ENCODE assay signal across 1 cellular context in the genomic region with DNA sequence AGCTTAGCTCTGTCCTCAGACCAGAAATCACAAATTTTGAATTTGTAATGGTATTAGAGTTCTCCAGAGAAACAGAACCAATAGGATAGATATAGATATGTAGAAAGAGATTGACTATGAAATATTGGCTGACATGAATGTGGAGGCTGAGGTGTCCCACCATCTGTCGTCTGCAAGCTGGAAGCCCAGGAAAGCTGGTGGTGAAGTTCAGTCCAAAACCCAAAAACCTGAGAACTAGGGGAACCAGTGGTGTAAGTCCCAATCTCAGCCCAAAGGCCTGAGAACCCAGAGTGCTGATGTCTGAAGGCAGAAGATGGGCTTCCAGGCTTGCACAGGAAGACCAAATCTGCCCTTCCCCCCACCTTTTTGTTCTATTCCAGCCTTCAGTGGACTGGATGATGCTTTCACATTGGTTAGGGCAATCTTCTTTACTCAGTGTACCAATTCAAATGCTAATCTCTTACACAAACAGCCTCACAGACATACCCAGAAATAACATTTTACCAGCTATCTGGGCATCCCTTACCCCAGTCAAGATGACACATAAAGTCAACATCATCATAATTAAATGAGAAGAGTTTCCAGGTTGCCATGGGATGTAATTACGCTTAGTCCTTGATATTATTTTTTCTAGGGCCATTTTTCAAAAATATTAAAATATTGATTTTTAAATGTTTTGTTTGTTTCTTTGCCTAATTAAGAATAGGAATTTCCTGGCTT.
TF ChIP-seq lines count a peak whose summit lies in the region.

No MANE protein-coding gene starts in this region.

TF ChIP-seq in WTC11, 78 proteins besides CTCF, POLR2A, EP300 and RAD21 (continued from another document):
- TF ChIP-seq, protein P1, sequence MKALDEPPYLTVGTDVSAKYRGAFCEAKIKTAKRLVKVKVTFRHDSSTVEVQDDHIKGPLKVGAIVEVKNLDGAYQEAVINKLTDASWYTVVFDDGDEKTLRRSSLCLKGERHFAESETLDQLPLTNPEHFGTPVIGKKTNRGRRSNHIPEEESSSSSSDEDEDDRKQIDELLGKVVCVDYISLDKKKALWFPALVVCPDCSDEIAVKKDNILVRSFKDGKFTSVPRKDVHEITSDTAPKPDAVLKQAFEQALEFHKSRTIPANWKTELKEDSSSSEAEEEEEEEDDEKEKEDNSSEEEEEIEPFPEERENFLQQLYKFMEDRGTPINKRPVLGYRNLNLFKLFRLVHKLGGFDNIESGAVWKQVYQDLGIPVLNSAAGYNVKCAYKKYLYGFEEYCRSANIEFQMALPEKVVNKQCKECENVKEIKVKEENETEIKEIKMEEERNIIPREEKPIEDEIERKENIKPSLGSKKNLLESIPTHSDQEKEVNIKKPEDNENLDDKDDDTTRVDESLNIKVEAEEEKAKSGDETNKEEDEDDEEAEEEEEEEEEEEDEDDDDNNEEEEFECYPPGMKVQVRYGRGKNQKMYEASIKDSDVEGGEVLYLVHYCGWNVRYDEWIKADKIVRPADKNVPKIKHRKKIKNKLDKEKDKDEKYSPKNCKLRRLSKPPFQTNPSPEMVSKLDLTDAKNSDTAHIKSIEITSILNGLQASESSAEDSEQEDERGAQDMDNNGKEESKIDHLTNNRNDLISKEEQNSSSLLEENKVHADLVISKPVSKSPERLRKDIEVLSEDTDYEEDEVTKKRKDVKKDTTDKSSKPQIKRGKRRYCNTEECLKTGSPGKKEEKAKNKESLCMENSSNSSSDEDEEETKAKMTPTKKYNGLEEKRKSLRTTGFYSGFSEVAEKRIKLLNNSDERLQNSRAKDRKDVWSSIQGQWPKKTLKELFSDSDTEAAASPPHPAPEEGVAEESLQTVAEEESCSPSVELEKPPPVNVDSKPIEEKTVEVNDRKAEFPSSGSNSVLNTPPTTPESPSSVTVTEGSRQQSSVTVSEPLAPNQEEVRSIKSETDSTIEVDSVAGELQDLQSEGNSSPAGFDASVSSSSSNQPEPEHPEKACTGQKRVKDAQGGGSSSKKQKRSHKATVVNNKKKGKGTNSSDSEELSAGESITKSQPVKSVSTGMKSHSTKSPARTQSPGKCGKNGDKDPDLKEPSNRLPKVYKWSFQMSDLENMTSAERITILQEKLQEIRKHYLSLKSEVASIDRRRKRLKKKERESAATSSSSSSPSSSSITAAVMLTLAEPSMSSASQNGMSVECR (CRISPR knock-in tag; IDR thresholded peaks at IDR 0.05; ENCODE audit: borderline replicate concordance), result no peak
